In the genomic region with DNA sequence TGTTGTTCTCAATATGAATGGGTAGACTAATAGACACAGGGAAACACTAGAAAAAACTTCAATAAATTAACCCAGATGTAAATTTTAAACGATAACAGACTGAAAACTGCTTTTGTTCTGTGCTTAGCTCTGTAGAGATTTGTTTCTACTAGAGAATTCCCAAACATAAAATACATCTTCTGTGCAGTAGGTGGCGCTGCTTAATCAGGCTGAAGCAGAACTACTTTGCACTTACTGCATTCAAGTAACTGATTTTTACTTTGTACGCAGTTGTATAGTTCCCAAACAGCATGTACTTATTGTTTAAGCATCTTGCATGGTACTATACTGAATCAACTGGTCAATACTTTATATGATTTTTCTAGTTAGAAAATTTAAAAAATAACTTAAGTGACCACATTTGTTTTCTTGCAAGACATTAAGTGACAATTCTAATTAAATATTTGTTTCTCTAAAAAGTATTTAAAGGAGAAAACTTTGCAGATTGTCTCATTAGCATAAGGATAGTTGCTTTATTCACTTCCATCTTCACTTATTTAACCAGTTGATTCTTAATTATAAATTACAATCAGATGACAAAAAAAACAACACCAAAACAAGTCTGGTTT, we compare ENCODE assay signal across 9 cellular contexts.
A peak's percentile ranks its signal among the peaks of the same experiment; 100 is the strongest.
DNase-seq lines count a peak whose midpoint lies in the region; ATAC-seq and TF ChIP-seq lines count a peak whose summit lies in the region.
"Had no signal": no experiment of that assay in that cellular context is flagged by ENCODE, and none has a peak within 500 bp of the region (broad histone marks: within the 10 kb centered on the region; RNA-seq: fewer than 3 reads in every experiment).

No MANE protein-coding gene starts in this region.

- H3K9me3 Mint-ChIP-seq in nephron progenitor cell, result no peaks in the 10 kb centered on the region
- H3K9me3 Mint-ChIP-seq: activated B cell treated with CpG ODN at 0.5 μM for 24 hours had no signal

- no peak overlapping the region for H3K27ac ChIP-seq in testis

- no peak overlapping the region for H3K27ac Mint-ChIP-seq in nephron progenitor cell
- H3K27ac Mint-ChIP-seq: activated B cell treated with CpG ODN at 0.5 μM for 24 hours had no signal

- ATAC-seq in GM18909 (IDR thresholded peaks at IDR 0.05; ENCODE audit: poor library complexity, unreplicated experiment), result peak; percentile 76
- ATAC-seq in HG03378 (IDR thresholded peaks at IDR 0.05; ENCODE audit: unreplicated experiment), result peak; percentile 89

- intact Hi-C loops in testis (cut with DNase I; ENCODE audit: low total_unique reads), result no loop called here

- H3K27me3 Mint-ChIP-seq in nephron progenitor cell (ENCODE audit: low read depth, poor library complexity), result no peaks in the 10 kb centered on the region
- H3K27me3 Mint-ChIP-seq: activated B cell treated with CpG ODN at 0.5 μM for 24 hours had no signal

- no peaks in the 10 kb centered on the region for H3K4me1 ChIP-seq in testis

- no peak for TF ChIP-seq POLR2A in erythroblast (IDR thresholded peaks at IDR 0.05; ENCODE audit: low read length)
- TF ChIP-seq POLR2A in testis (IDR thresholded peaks at IDR 0.05), result no peak

- 16 to 22% methylated on average over 3 of the region's 3 CpGs for WGBS in testis, 2 donors

- no peaks in the 10 kb centered on the region for H3K36me3 Mint-ChIP-seq in nephron progenitor cell (ENCODE audit: low read depth)

- TF ChIP-seq CTCF in nephron progenitor cell (IDR thresholded peaks at IDR 0.05) (peak; percentile 90), testis (IDR thresholded peaks at IDR 0.05) (peak; percentile 68 to 82 (median 74))

- no peaks in the 10 kb centered on the region for H3K9me3 ChIP-seq in testis

- peaks cover 57% of the 10 kb centered on the region for H3K4me1 Mint-ChIP-seq in nephron progenitor cell
- H3K4me1 Mint-ChIP-seq: activated B cell treated with CpG ODN at 0.5 μM for 24 hours had no signal

- no peaks in the 10 kb centered on the region for H3K27me3 ChIP-seq in testis

- DNase-seq in CD1c-positive myeloid dendritic cell (ENCODE audit: extremely low spot score) (peak; percentile 69), NCI-H82 treated with DMSO at 0.1 percent for 48 hours (lab: John Stamatoyannopoulos, UW; ENCODE audit: unreplicated experiment) (peak; percentile 55), erythroblast (lab: John Stamatoyannopoulos, UW) (peak; percentile 63 to 77), nephron progenitor cell (peak; percentile 59), testis (peak; percentile 76)
- DNase-seq in activated CD8-positive, alpha-beta memory T cell treated with anti-CD3 and anti-CD28 coated beads for 4 hours (ENCODE audit: low read depth in 2 of 2), result peak; percentile 15 to 23
- DNase-seq: activated B cell treated with CpG ODN at 0.5 μM for 24 hours had no signal

- H3K4me3 ChIP-seq in testis, result no peak overlapping the region

- no peak overlapping the region for H3K4me3 Mint-ChIP-seq in nephron progenitor cell
- H3K4me3 Mint-ChIP-seq: activated B cell treated with CpG ODN at 0.5 μM for 24 hours had no signal

- no peaks in the 10 kb centered on the region for H3K36me3 ChIP-seq in testis (ENCODE audit: low read depth, missing control alignments)

Comparison
In these comparisons a context has a peak if more than half of its experiments do, and no peak if none do; other contexts are left out.
1. DNase-seq: peak in every context shown above with its lines; median percentile 76 in testis; 70 in erythroblast; 69 in CD1c-positive myeloid dendritic cell; 59 in nephron progenitor cell; 55 in NCI-H82 treated with DMSO at 0.1 percent for 48 hours; 19 in activated CD8-positive, alpha-beta memory T cell treated with anti-CD3 and anti-CD28 coated beads for 4 hours.